ENCODE assay signal across 1 cellular context in genomic region chr4:73067971-73068394, GRCh38.
TF ChIP-seq lines count a peak whose summit lies in the region.

No MANE protein-coding gene starts in this region.

TF ChIP-seq in HCT116, 20 proteins besides CTCF, POLR2A, EP300 and RAD21 (continued from another document):
- TF ChIP-seq YY1 (IDR thresholded peaks at IDR 0.05; ENCODE audit: extremely low read depth, insufficient replicate concordance, low read depth, low read length) (no peak), FOSL1 (IDR thresholded peaks at IDR 0.05; ENCODE audit: low read depth) (no peak)
